17 cellular contexts compared by ENCODE assay signal in the genomic region with DNA sequence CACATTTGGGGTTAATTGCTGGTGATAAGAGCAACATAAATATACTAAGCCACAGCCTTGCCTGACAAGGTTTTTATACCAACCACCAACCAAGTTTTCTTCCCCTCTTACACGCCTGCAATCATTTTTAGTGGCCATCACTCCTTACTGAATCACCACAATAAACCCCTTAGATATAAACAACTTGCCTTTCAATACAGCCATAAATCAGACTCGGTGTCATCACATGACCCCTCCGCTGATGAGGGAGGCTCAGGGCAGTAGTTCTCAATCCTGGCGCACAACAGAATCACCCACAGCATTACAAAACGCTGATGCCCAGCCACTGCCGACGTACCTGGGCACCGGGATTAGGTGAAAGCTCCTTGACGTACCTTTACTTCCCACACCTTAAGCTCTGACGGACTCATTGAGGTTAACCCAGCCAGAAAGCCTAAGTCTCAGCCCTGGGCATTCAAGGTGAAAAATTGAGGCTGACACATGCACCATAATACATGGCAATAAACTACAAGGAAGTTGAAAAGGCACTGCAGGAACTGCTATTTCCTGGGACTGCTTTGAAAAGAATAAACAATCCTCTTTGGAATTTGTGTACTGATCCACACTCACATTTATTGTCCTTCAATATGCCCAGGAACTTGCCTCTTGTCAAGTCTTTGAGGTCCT. TPM values are rescaled to one million over a fixed set of nuclear protein-coding genes. Genes with fewer than 3 reads are reported as not detected.
DNase-seq lines count a peak whose midpoint lies in the region; ATAC-seq and TF ChIP-seq lines count a peak whose summit lies in the region.
"Had no signal": no experiment of that assay in that cellular context is flagged by ENCODE, and none has a peak within 500 bp of the region (broad histone marks: within the 10 kb centered on the region; RNA-seq: fewer than 3 reads in every experiment).

No MANE protein-coding gene starts in this region.

- H3K4me3 ChIP-seq in MM.1S (ENCODE audit: low read length), result no peak overlapping the region
- H3K4me3 ChIP-seq: SK-N-MC, tibial nerve had no signal

- H3K9me3 Mint-ChIP-seq in activated naive CD8-positive, alpha-beta T cell treated with anti-CD3 and anti-CD28 coated beads for 36 hours, result no peaks in the 10 kb centered on the region

- H3K27ac Mint-ChIP-seq in activated naive CD8-positive, alpha-beta T cell treated with anti-CD3 and anti-CD28 coated beads for 36 hours, result no peak overlapping the region
- H3K27ac Mint-ChIP-seq: CD4-positive, alpha-beta memory T cell had no signal

- H3K79me2 ChIP-seq in MM.1S (ENCODE audit: low read length), result no peaks in the 10 kb centered on the region

- no peaks in the 10 kb centered on the region for H3K27me3 ChIP-seq in MM.1S (replicated peaks; ENCODE audit: insufficient read depth, low read length)
- H3K27me3 ChIP-seq: tibial nerve had no signal

- H3K4me2 ChIP-seq in MM.1S (ENCODE audit: low read depth, low read length), result no peak overlapping the region

- H3K27ac ChIP-seq in substantia nigra (ENCODE audit: low read depth, low read length, poor library complexity, severe bottlenecking) (peak overlapping the region; percentile 71), MM.1S (ENCODE audit: low read length) (no peak overlapping the region)
- H3K27ac ChIP-seq: 22Rv1, SK-N-MC, tibial nerve had no signal

- no peaks in the 10 kb centered on the region for H3K4me1 Mint-ChIP-seq in activated naive CD8-positive, alpha-beta T cell treated with anti-CD3 and anti-CD28 coated beads for 36 hours
- H3K4me1 Mint-ChIP-seq: CD4-positive, alpha-beta memory T cell had no signal

- no peaks in the 10 kb centered on the region for H4K20me1 ChIP-seq in MM.1S (ENCODE audit: insufficient read depth, low read length)

- intact Hi-C loops in left colon (cut with DNase I, micrococcal nuclease), result no loop called here

- ATAC-seq in left colon, result peak; percentile 81

- TF ChIP-seq CTCF in MM.1S (IDR thresholded peaks at IDR 0.05; ENCODE audit: low read length), result no peak

- no peaks in the 10 kb centered on the region for H3K4me1 ChIP-seq in MM.1S (ENCODE audit: low read length)
- H3K4me1 ChIP-seq: tibial nerve had no signal

- DNase-seq in DMS153 (lab: John Stamatoyannopoulos, UW) (peak; percentile 46), DMS153 treated with DMSO at 0.1 percent for 48 hours (lab: John Stamatoyannopoulos, UW; ENCODE audit: unreplicated experiment) (no peak), amniotic epithelial cell (ENCODE audit: low read depth) (peak; percentile 61), left colon (no peak), substantia nigra (lab: John Stamatoyannopoulos, UW) (peak in 4 of 49 donors; percentile 22 to 58 (median 26)), RPMI8226 (no peak), MM.1S (no peak)
- DNase-seq in activated naive CD8-positive, alpha-beta T cell treated with anti-CD3 and anti-CD28 coated beads for 36 hours, result no peak
- DNase-seq: activated gamma-delta T cell; CD4-positive, alpha-beta memory T cell; effector CD4-positive, alpha-beta T cell; GF-D8; mesendoderm had no signal

- no peaks in the 10 kb centered on the region for H3K9me2 ChIP-seq in MM.1S (replicated peaks; ENCODE audit: insufficient read depth, low read length)

- H2AFZ ChIP-seq in MM.1S (ENCODE audit: low read length), result no peak overlapping the region

- no peak overlapping the region for H3K9ac ChIP-seq in MM.1S (ENCODE audit: low read length)

- no peaks in the 10 kb centered on the region for H3K27me3 Mint-ChIP-seq in activated naive CD8-positive, alpha-beta T cell treated with anti-CD3 and anti-CD28 coated beads for 36 hours

- no peak overlapping the region for H3K4me3 Mint-ChIP-seq in activated naive CD8-positive, alpha-beta T cell treated with anti-CD3 and anti-CD28 coated beads for 36 hours
- H3K4me3 Mint-ChIP-seq: CD4-positive, alpha-beta memory T cell had no signal

- H3K36me3 Mint-ChIP-seq in activated naive CD8-positive, alpha-beta T cell treated with anti-CD3 and anti-CD28 coated beads for 36 hours, result no peaks in the 10 kb centered on the region
- H3K36me3 Mint-ChIP-seq: CD4-positive, alpha-beta memory T cell had no signal

- no peaks in the 10 kb centered on the region for H3K36me3 ChIP-seq in MM.1S (replicated peaks; ENCODE audit: insufficient read depth, low read length)
- H3K36me3 ChIP-seq: tibial nerve had no signal

- no peaks in the 10 kb centered on the region for H3F3A ChIP-seq in MM.1S (ENCODE audit: insufficient read depth, low read length)

- H3K9me3 ChIP-seq in MM.1S (replicated peaks; ENCODE audit: insufficient read depth, low read length), result no peaks in the 10 kb centered on the region
- H3K9me3 ChIP-seq: tibial nerve had no signal

RNA-seq across cellular contexts. Expression of a gene that starts 17.1 kb away (rescaled TPM):
- total RNA-seq in left colon, result 10 to 100 TPM in 1 of 2 donors, 1 to 10 TPM in 1; 4.5 to 17.4 TPM
- total RNA-seq in activated naive CD8-positive, alpha-beta T cell treated with anti-CD3 and anti-CD28 coated beads for 36 hours, result not detected
- total RNA-seq: activated CD8-positive, alpha-beta memory T cell treated with anti-CD3 and anti-CD28 coated beads for 36 hours; CD4-positive, alpha-beta memory T cell had no signal

Comparison
In these comparisons a context has a peak if more than half of its experiments do, and no peak if none do; other contexts are left out.
1. DNase-seq: peak in DMS153 (single experiment) and amniotic epithelial cell (single experiment); none in DMS153 treated with DMSO at 0.1 percent for 48 hours (single experiment), left colon (0 of 2), activated naive CD8-positive, alpha-beta T cell treated with anti-CD3 and anti-CD28 coated beads for 36 hours (single experiment), RPMI8226 (single experiment) and MM.1S (single experiment).
2. RNA of a gene that starts 17.1 kb away (total RNA-seq): 4.5 to 17.4 TPM in left colon; not detected in activated naive CD8-positive, alpha-beta T cell treated with anti-CD3 and anti-CD28 coated beads for 36 hours; every median in the first group is over 4 times any median in the second.